Comparison of ENCODE assay signal across 12 cellular contexts in genomic region chr4:102684605-102685052, GRCh38.
DNase-seq lines count a peak whose midpoint lies in the region; ATAC-seq, FAIRE-seq and TF ChIP-seq lines count a peak whose summit lies in the region.
"Had no signal": no experiment of that assay in that cellular context is flagged by ENCODE, and none has a peak within 500 bp of the region (broad histone marks: within the 10 kb centered on the region; RNA-seq: fewer than 3 reads in every experiment).

No MANE protein-coding gene starts in this region.

- peak; percentile 77 for FAIRE-seq in GM18507 (lab: Jason Lieb, UNC)
- peak; percentile 98 for FAIRE-seq in keratinocyte (lab: Jason Lieb, UNC)

- H3K4me2 ChIP-seq in SK-N-SH = peak overlapping the region; percentile 6; the same call in 1 of the 2 replicates
- peak overlapping the region; percentile 68 for H3K4me2 ChIP-seq in keratinocyte (ENCODE audit: control insufficient read depth, extremely low read depth, insufficient read depth, low read depth, low read length)

- peak; percentile 38 for ATAC-seq in HG02798 (IDR thresholded peaks at IDR 0.05; ENCODE audit: poor library complexity, unreplicated experiment)

- H4K20me1 ChIP-seq in SK-N-SH (ENCODE audit: insufficient read depth) (no peaks in the 10 kb centered on the region), keratinocyte (ENCODE audit: control insufficient read depth, extremely low read depth, insufficient read depth, low read length) (no peaks in the 10 kb centered on the region)

- H3K79me2 ChIP-seq in SK-N-SH (ENCODE audit: insufficient read depth) (no peaks in the 10 kb centered on the region), keratinocyte (ENCODE audit: control insufficient read depth, insufficient read depth, low read length) (no peaks in the 10 kb centered on the region)

- H3K4me3 ChIP-seq in SK-N-SH (ENCODE audit: low read depth in 2 of 2, low read length in 1 of 2) = no peak overlapping the region
- H3K4me3 ChIP-seq in keratinocyte (ENCODE audit: control insufficient read depth in 2 of 3, extremely low read depth in 1 of 3, insufficient read depth in 2 of 3, low read depth in 1 of 3, low read length in 3 of 3) = peak overlapping the region in 2 of 3 experiments; percentile 9 to 51
- H3K4me3 ChIP-seq: uterus had no signal

- H3K9me2 ChIP-seq in SK-N-SH = no peaks in the 10 kb centered on the region

- H3K36me3 ChIP-seq in SK-N-SH (replicated peaks in 1 of 2; ENCODE audit: control insufficient read depth in 1 of 2, insufficient read depth in 2 of 2, low read length in 1 of 2) (peaks cover 7 to 14% of the 10 kb centered on the region in 2 experiments), keratinocyte (ENCODE audit: control insufficient read depth in 2 of 2, extremely low read depth in 1 of 2, insufficient read depth in 2 of 2, low read length in 2 of 2) (no peaks in the 10 kb centered on the region)

- H3K9me3 ChIP-seq in SK-N-SH = no peaks in the 10 kb centered on the region
- H3K9me3 ChIP-seq in keratinocyte (ENCODE audit: control insufficient read depth, low read depth, low read length) = no peaks in the 10 kb centered on the region
- H3K9me3 ChIP-seq: uterus had no signal

- dilution Hi-C loops in keratinocyte (cut with MboI; ENCODE audit: extremely low pct_ligation_motif_present, low sequenced_read_pairs) = no loop called here

- H3F3A ChIP-seq in SK-N-SH (replicated peaks; ENCODE audit: insufficient read depth) = peaks cover 18% of the 10 kb centered on the region

- H3K4me1 ChIP-seq in SK-N-SH (ENCODE audit: control insufficient read depth in 1 of 2, insufficient read depth in 2 of 2, low read depth in 1 of 2, low read length in 1 of 2) = peaks cover 0 to 16% of the 10 kb centered on the region in 2 experiments; a peak in 2 of 4 replicates
- peaks cover 37% of the 10 kb centered on the region for H3K4me1 ChIP-seq in keratinocyte (ENCODE audit: control insufficient read depth, extremely low read depth, insufficient read depth, low read length)
- H3K4me1 ChIP-seq: uterus had no signal

- TF ChIP-seq CTCF in SK-N-SH (IDR thresholded peaks at IDR 0.05) (no peak), keratinocyte (optimal IDR thresholded peaks at IDR 0.05 in 1 of 3, IDR thresholded peaks at IDR 0.05 in 1 of 3, conservative IDR thresholded peaks at IDR 0.05 in 1 of 3; ENCODE audit: extremely low read depth in 1 of 3, insufficient read depth in 2 of 3, low read length in 3 of 3) (no peak)

- H3K9me1 ChIP-seq in keratinocyte (ENCODE audit: control insufficient read depth, extremely low read depth, insufficient read depth, low read length) = no peaks in the 10 kb centered on the region

- CTCF ChIA-PET in SK-N-SH (lab: Yijun Ruan, JAX) = no interaction called here

- 0 out of 4 replicates have a peak, but pooled peaks of 1 of the 2 experiments have one; percentile 25 for TF ChIP-seq EP300 in SK-N-SH (IDR thresholded peaks at IDR 0.05; ENCODE audit: borderline replicate concordance in 1 of 2, low read depth in 1 of 2, low read length in 1 of 2)

- H3K27me3 ChIP-seq in SK-N-SH (ENCODE audit: insufficient read depth) (no peaks in the 10 kb centered on the region), keratinocyte (ENCODE audit: control insufficient read depth, extremely low read depth, insufficient read depth, low read length) (no peaks in the 10 kb centered on the region)
- H3K27me3 ChIP-seq: uterus had no signal

- WGBS in SK-N-SH (ENCODE audit: low lambda C conversion rate) = 37% methylated on average over 4 of the region's 4 CpGs

- H3K27ac ChIP-seq in SK-N-SH (ENCODE audit: low read depth in 2 of 2, low read length in 1 of 2) (peak overlapping the region in 1 of 2 experiments; percentile 43; a peak in 2 of 4 replicates), keratinocyte (ENCODE audit: control insufficient read depth, insufficient read depth, low read length) (peak overlapping the region; percentile 92)
- H3K27ac ChIP-seq: uterus had no signal

- DNase-seq in GM18507 (ENCODE audit: extremely low spot score, insufficient read length, low read depth) = no peak
- no peak for DNase-seq in SK-N-SH
- DNase-seq in keratinocyte (ENCODE audit: low read depth, low spot score) = peak; percentile 75
- no peak for DNase-seq in medulla oblongata (ENCODE audit: extremely low spot score)
- no peak for DNase-seq in NCI-H526 treated with DMSO at 0.1 percent for 48 hours (lab: John Stamatoyannopoulos, UW)
- no peak for DNase-seq in NCI-H1436 treated with DMSO at 0.1 percent for 48 hours (lab: John Stamatoyannopoulos, UW)
- DNase-seq in ureter (ENCODE audit: low spot score) = no peak
- DNase-seq: activated T-cell treated with anti-CD3 and anti-CD28 coated beads, Interleukin-2, amount 50 U/mL, for 48 hours; cortex of kidney; DND-41; uterus had no signal

- H2AFZ ChIP-seq in SK-N-SH (ENCODE audit: low read depth) = no peak overlapping the region
- H2AFZ ChIP-seq in keratinocyte (ENCODE audit: control insufficient read depth, low read length) = peak overlapping the region; percentile 15

- no peak overlapping the region for H3K9ac ChIP-seq in SK-N-SH
- peak overlapping the region; percentile 57 for H3K9ac ChIP-seq in keratinocyte (ENCODE audit: control insufficient read depth, extremely low read depth, insufficient read depth, low read length)

- no peak for TF ChIP-seq RAD21 in SK-N-SH (IDR thresholded peaks at IDR 0.05; ENCODE audit: low read length)

- POLR2A ChIA-PET in SK-N-SH (lab: Yijun Ruan, JAX) = no interaction called here

TF ChIP-seq in SK-N-SH, 30 proteins besides CTCF, POLR2A, EP300 and RAD21:
- peak; percentile 73; the same call in 1 of the 2 replicates for TF ChIP-seq FOSL2 (IDR thresholded peaks at IDR 0.05; ENCODE audit: borderline replicate concordance, low read depth)
- no peak for TF ChIP-seq FOXJ3 (CRISPR knock-in tag; IDR thresholded peaks at IDR 0.05)
- no peak for TF ChIP-seq CHD2 (IDR thresholded peaks at IDR 0.05; ENCODE audit: low read length, partially characterized antibody)
- TF ChIP-seq MAX (IDR thresholded peaks at IDR 0.05; ENCODE audit: low read depth) = peak; percentile 58; the same call in 1 of the 2 replicates
- no peak for TF ChIP-seq REST (IDR thresholded peaks at IDR 0.05; ENCODE audit: low read depth, low read length)
- TF ChIP-seq ELF1 (IDR thresholded peaks at IDR 0.05) = no peak
- no peak for TF ChIP-seq SIN3A (IDR thresholded peaks at IDR 0.05; ENCODE audit: borderline replicate concordance, low read depth, low read length)
- TF ChIP-seq TCF12 (IDR thresholded peaks at IDR 0.05) = peak; percentile 53; the same call in 1 of the 2 replicates
- TF ChIP-seq NRF1 (IDR thresholded peaks at IDR 0.05; ENCODE audit: low read depth, low read length) = no peak
- peak; percentile 71 for TF ChIP-seq JUND (IDR thresholded peaks at IDR 0.05)
- TF ChIP-seq PBX3 (IDR thresholded peaks at IDR 0.05) = peak; percentile 58; the same call in 1 of the 2 replicates

Comparison
In these comparisons a context has a peak if more than half of its experiments do, and no peak if none do; other contexts are left out.
1. H3K4me3 ChIP-seq: peak in keratinocyte (2 of 3); none in SK-N-SH (0 of 2).